ENCODE assay signal across 1 cellular context in the genomic region with DNA sequence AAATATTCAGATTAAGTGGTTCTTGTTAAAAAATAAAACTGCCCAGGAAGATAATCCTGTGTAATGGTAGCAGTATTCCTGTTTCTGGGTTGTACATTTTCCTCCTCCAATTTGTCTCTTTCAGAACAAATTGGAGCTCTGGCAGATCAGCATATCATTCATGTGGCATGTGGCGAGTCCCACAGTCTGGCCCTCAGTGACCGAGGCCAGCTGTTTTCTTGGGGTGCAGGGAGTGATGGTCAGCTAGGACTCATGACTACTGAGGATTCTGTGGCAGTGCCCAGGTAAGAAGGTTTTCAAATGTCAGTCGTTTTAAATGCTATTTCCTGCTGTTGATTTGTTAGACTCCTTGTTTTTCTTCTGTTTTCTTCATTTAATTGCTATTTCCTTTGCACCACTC.
TF ChIP-seq lines count a peak whose summit lies in the region.

No MANE protein-coding gene starts in this region.

TF ChIP-seq in IMR-90, 13 proteins besides CTCF, POLR2A, EP300 and RAD21:
- no peak for TF ChIP-seq ELK1 (IDR thresholded peaks at IDR 0.05; ENCODE audit: borderline replicate concordance, low read depth, low read length)
- no peak for TF ChIP-seq RFX5 (IDR thresholded peaks at IDR 0.05; ENCODE audit: low read depth, low read length)
- no peak for TF ChIP-seq CEBPB (IDR thresholded peaks at IDR 0.05; ENCODE audit: low read depth, low read length)
- TF ChIP-seq SMC3 (IDR thresholded peaks at IDR 0.05; ENCODE audit: low read depth, low read length) = no peak
- TF ChIP-seq NFE2L2 (IDR thresholded peaks at IDR 0.05; ENCODE audit: low read depth, low read length) = no peak
- TF ChIP-seq BHLHE40 (IDR thresholded peaks at IDR 0.05; ENCODE audit: low read depth, low read length) = no peak
TF ChIP-seq in IMR-90: peak in this region for 0.
